ENCODE assay signal across 9 cellular contexts in genomic region chr1:20411196-20411980, GRCh38.
A peak's percentile ranks its signal among the peaks of the same experiment; 100 is the strongest.
DNase-seq lines count a peak whose midpoint lies in the region; ATAC-seq and TF ChIP-seq lines count a peak whose summit lies in the region.
"Had no signal": no experiment of that assay in that cellular context is flagged by ENCODE, and none has a peak within 500 bp of the region (broad histone marks: within the 10 kb centered on the region; RNA-seq: fewer than 3 reads in every experiment).

No MANE protein-coding gene starts in this region.

- peak; percentile 14 for DNase-seq in NCI-H2196 (lab: John Stamatoyannopoulos, UW; ENCODE audit: unreplicated experiment)
- DNase-seq in NCI-H2196 treated with DMSO at 0.1 percent for 48 hours (lab: John Stamatoyannopoulos, UW; ENCODE audit: unreplicated experiment), result no peak
- peak; percentile 48 for DNase-seq in NCI-H446 treated with DMSO at 0.1 percent for 48 hours (lab: John Stamatoyannopoulos, UW)
- DNase-seq in dorsolateral prefrontal cortex, result peak in 2 of 10 donors; percentile 52 to 83
- no peak for DNase-seq in omental fat pad (ENCODE audit: low spot score)
- no peak for DNase-seq in NCI-H524 (lab: John Stamatoyannopoulos, UW)

- peak overlapping the region in 31 of 59 donors; percentile 9 to 81 (median 44) for H3K27ac ChIP-seq in dorsolateral prefrontal cortex

- ATAC-seq in omental fat pad (ENCODE audit: low FRiP score) (peak; percentile 37), HG03378 (IDR thresholded peaks at IDR 0.05; ENCODE audit: unreplicated experiment) (no peak), HG03354 (IDR thresholded peaks at IDR 0.05; ENCODE audit: poor library complexity, severe bottlenecking, unreplicated experiment) (no peak)
- ATAC-seq: sciatic nerve had no signal

- H3K4me3 ChIP-seq in dorsolateral prefrontal cortex, result no peak overlapping the region

- no peak for TF ChIP-seq CTCF in dorsolateral prefrontal cortex (IDR thresholded peaks at IDR 0.05 in 54 of 56, conservative IDR thresholded peaks at IDR 0.05 in 2 of 56; ENCODE audit: low read depth in 1 of 56, partially characterized antibody in 56 of 56)
- no peak for TF ChIP-seq CTCF in omental fat pad (IDR thresholded peaks at IDR 0.05)

- H3K27me3 ChIP-seq in dorsolateral prefrontal cortex, result no peaks in the 10 kb centered on the region

- intact Hi-C loops in dorsolateral prefrontal cortex (cut with DNase I), result no loop called here

Comparison
In these comparisons a context has a peak if more than half of its experiments do, and no peak if none do; other contexts are left out.
1. DNase-seq: peak in NCI-H2196 (single experiment) and NCI-H446 treated with DMSO at 0.1 percent for 48 hours (single experiment); none in NCI-H2196 treated with DMSO at 0.1 percent for 48 hours (single experiment), omental fat pad (single experiment) and NCI-H524 (0 of 2).